8 cellular contexts compared by ENCODE assay signal in the genomic region with DNA sequence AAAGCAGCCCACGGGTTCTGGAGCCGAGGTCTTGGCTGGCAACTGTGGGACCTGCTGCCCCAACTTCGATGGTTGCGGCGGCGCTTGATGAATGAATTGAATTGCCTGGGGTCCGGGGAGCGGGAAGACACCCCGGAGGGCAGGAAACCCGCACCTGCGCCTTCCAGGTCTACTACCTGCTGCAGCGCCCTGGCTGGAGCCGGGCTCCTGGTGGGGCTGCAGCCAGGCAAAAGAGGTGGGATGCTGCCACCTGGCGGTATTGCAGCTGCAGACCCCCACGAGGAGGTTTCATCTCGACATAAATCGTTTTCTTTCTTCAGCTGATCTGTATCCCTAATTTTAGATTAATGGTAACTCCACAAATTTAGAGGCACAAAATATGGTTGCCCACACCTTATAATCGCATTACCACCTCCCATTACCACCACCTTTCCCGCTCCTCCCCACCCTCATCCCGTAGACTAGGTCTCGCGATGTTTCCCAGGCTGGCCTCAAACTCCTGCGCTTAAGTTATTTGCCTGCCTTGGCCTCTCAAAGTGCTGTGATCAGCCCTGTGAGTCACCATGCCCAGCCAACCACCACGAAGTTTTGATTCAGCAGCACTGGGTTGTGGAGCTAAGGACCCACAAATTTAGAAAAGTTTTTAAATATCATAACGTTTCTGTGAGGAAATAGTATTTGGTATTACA.
DNase-seq lines count a peak whose midpoint lies in the region; TF ChIP-seq lines count a peak whose summit lies in the region.
"Not testable (repeated sequence)": the region's sequence is repeated elsewhere in the genome, so short reads cannot be mapped to it uniquely, and the experiment has no call there.

No MANE protein-coding gene starts in this region.

- not testable (repeated sequence) for H3K27ac ChIP-seq in SK-N-SH (ENCODE audit: low read depth in 2 of 2, low read length in 1 of 2); cardiac muscle cell

- not testable (repeated sequence) for H3K9me3 ChIP-seq in SK-N-SH; cardiac muscle cell (ENCODE audit: low read depth)

- not testable (repeated sequence) for H3K4me1 ChIP-seq in SK-N-SH (ENCODE audit: control insufficient read depth in 1 of 2, insufficient read depth in 2 of 2, low read depth in 1 of 2, low read length in 1 of 2); cardiac muscle cell (ENCODE audit: low read depth)

- not testable (repeated sequence) for H3K79me2 ChIP-seq in SK-N-SH (ENCODE audit: insufficient read depth)

- peak; percentile 63 for TF ChIP-seq RAD21 in SK-N-SH (IDR thresholded peaks at IDR 0.05; ENCODE audit: low read length)

- DNase-seq in DMS53 (lab: John Stamatoyannopoulos, UW): peak; percentile 74
- not testable (repeated sequence) for DNase-seq in HFF-Myc (ENCODE audit: extremely low read depth, low read depth)
- DNase-seq in NCI-H1105 (lab: John Stamatoyannopoulos, UW): peak; percentile 15
- peak; percentile 68 for DNase-seq in NCI-H748 (lab: John Stamatoyannopoulos, UW; ENCODE audit: unreplicated experiment)
- DNase-seq in SK-N-SH: peak; percentile 71
- peak; percentile 29 to 48 for DNase-seq in activated T-cell treated with anti-CD3 and anti-CD28 coated beads, Interleukin-2, amount 50 U/mL, for 48 hours
- peak in 1 of 2 donors; percentile 54 for DNase-seq in cardiac muscle cell (ENCODE audit: low read depth in 1 of 2, low spot score in 1 of 2)
- DNase-seq in stimulated activated CD4-positive, alpha-beta T cell treated with anti-CD3 and anti-CD28 coated beads, TNF-alpha, amount 100 ng/mL, for 4 hours (ENCODE audit: low read depth in 3 of 3): peak in 2 of 3 experiments; percentile 12 to 16

- not testable (repeated sequence) for H3K9me2 ChIP-seq in SK-N-SH

- CTCF ChIA-PET in SK-N-SH (lab: Yijun Ruan, JAX): interaction anchor here (1.1 to 1.3 kb wide), 3 partner anchors 93 to 321 kb away, joined by 3 to 7 read pairs (median 3); no protein-coding TSS in a partner anchor

- H2AFZ ChIP-seq in SK-N-SH (ENCODE audit: low read depth): peak overlapping the region; percentile 61; the same call in 1 of the 2 replicates

- TF ChIP-seq EP300 in SK-N-SH (IDR thresholded peaks at IDR 0.05; ENCODE audit: borderline replicate concordance in 1 of 2, low read depth in 1 of 2, low read length in 1 of 2): not testable (repeated sequence)

- H3K4me2 ChIP-seq in SK-N-SH: peak overlapping the region; percentile 68

- not testable (repeated sequence) for H3K9ac ChIP-seq in SK-N-SH

- WGBS in SK-N-SH (ENCODE audit: low lambda C conversion rate): 1% methylated on average over 12 of the region's 25 CpGs

- not testable (repeated sequence) for H3K36me3 ChIP-seq in SK-N-SH (replicated peaks in 1 of 2; ENCODE audit: control insufficient read depth in 1 of 2, insufficient read depth in 2 of 2, low read length in 1 of 2); cardiac muscle cell

- TF ChIP-seq CTCF in HFF-Myc (IDR thresholded peaks at IDR 0.05; ENCODE audit: low read depth, low read length, missing control alignments): peak; percentile 10
- peak; percentile 76 for TF ChIP-seq CTCF in SK-N-SH (IDR thresholded peaks at IDR 0.05)
- TF ChIP-seq CTCF in cardiac muscle cell (IDR thresholded peaks at IDR 0.05; ENCODE audit: low read depth, low read length): peak; percentile 59

- POLR2A ChIA-PET in SK-N-SH (lab: Yijun Ruan, JAX): not testable (repeated sequence)

- H3K4me3 ChIP-seq in HFF-Myc (replicated peaks; ENCODE audit: low read depth, low read length); cardiac muscle cell: not testable (repeated sequence)
- peak overlapping the region; percentile 36 to 46 for H3K4me3 ChIP-seq in SK-N-SH (ENCODE audit: low read depth in 2 of 2, low read length in 1 of 2)

- not testable (repeated sequence) for H3F3A ChIP-seq in SK-N-SH (replicated peaks; ENCODE audit: insufficient read depth)

- not testable (repeated sequence) for H4K20me1 ChIP-seq in SK-N-SH (ENCODE audit: insufficient read depth)

- H3K27me3 ChIP-seq in SK-N-SH (ENCODE audit: insufficient read depth); cardiac muscle cell: not testable (repeated sequence)

TF ChIP-seq in SK-N-SH, 30 proteins besides CTCF, POLR2A, EP300 and RAD21:
- TF ChIP-seq CHD2 (IDR thresholded peaks at IDR 0.05; ENCODE audit: low read length, partially characterized antibody): peak; percentile 95
- TF ChIP-seq, protein P1, sequence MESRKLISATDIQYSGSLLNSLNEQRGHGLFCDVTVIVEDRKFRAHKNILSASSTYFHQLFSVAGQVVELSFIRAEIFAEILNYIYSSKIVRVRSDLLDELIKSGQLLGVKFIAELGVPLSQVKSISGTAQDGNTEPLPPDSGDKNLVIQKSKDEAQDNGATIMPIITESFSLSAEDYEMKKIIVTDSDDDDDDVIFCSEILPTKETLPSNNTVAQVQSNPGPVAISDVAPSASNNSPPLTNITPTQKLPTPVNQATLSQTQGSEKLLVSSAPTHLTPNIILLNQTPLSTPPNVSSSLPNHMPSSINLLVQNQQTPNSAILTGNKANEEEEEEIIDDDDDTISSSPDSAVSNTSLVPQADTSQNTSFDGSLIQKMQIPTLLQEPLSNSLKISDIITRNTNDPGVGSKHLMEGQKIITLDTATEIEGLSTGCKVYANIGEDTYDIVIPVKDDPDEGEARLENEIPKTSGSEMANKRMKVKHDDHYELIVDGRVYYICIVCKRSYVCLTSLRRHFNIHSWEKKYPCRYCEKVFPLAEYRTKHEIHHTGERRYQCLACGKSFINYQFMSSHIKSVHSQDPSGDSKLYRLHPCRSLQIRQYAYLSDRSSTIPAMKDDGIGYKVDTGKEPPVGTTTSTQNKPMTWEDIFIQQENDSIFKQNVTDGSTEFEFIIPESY (IDR thresholded peaks at IDR 0.05; ENCODE audit: borderline replicate concordance, low read depth): peak; percentile 94
- peak; percentile 61 for TF ChIP-seq SMC3 (IDR thresholded peaks at IDR 0.05; ENCODE audit: low read depth, low read length)
- TF ChIP-seq, protein P2, sequence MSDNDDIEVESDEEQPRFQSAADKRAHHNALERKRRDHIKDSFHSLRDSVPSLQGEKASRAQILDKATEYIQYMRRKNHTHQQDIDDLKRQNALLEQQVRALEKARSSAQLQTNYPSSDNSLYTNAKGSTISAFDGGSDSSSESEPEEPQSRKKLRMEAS (IDR thresholded peaks at IDR 0.05; ENCODE audit: low read depth): peak; percentile 43; the same call in 1 of the 2 replicates
- TF ChIP-seq FOSL2 (IDR thresholded peaks at IDR 0.05; ENCODE audit: borderline replicate concordance, low read depth): peak; percentile 22; the same call in 1 of the 2 replicates
TF ChIP-seq in SK-N-SH: peak in this region for 5; not testable (repeated sequence) for 25.

Comparison
In these comparisons a context has a peak if more than half of its experiments do, and no peak if none do; other contexts are left out.
1. CTCF ChIP-seq: peak in every context shown above with its lines; median percentile 76 in SK-N-SH; 59 in cardiac muscle cell; 10 in HFF-Myc.